ENCODE assay signal across 9 cellular contexts in the genomic region with DNA sequence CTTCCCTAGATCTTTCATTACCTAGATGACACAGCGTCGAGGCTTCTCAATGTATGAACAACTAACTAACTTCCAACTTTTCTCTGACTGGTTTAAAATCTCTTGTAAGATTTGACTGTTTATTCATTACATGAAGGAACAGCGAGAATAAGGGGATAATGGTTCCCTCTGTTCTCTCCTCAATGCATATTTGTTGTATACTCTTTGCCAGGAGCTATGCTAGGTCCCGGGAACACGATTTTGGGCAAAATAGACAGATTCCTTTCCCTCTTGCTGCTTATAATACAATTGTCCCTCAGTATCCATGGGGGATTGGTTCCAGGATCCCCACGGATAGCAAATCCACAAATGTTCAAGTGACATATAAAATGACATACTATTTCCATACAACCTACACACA.
"Had no signal": no experiment of that assay in that cellular context is flagged by ENCODE, and none has a peak within 500 bp of the region (broad histone marks: within the 10 kb centered on the region; RNA-seq: fewer than 3 reads in every experiment).

No MANE protein-coding gene starts in this region.

- H3K27ac ChIP-seq: GM23248, HL-60 had no signal

- H3K9me3 ChIP-seq: HAP-1 had no signal

- FAIRE-seq: HepG2 had no signal

- H3K36me3 ChIP-seq: HAP-1 had no signal

- H3K4me3 ChIP-seq: GM23248, HAP-1 had no signal

- H3K4me1 ChIP-seq: HAP-1 had no signal

- ATAC-seq: HCT116, HepG2 had no signal

- DNase-seq: GM23248, GOT3, H7, HFFc6, KBM-7 had no signal
